ENCODE assay signal across 11 cellular contexts in the genomic region with DNA sequence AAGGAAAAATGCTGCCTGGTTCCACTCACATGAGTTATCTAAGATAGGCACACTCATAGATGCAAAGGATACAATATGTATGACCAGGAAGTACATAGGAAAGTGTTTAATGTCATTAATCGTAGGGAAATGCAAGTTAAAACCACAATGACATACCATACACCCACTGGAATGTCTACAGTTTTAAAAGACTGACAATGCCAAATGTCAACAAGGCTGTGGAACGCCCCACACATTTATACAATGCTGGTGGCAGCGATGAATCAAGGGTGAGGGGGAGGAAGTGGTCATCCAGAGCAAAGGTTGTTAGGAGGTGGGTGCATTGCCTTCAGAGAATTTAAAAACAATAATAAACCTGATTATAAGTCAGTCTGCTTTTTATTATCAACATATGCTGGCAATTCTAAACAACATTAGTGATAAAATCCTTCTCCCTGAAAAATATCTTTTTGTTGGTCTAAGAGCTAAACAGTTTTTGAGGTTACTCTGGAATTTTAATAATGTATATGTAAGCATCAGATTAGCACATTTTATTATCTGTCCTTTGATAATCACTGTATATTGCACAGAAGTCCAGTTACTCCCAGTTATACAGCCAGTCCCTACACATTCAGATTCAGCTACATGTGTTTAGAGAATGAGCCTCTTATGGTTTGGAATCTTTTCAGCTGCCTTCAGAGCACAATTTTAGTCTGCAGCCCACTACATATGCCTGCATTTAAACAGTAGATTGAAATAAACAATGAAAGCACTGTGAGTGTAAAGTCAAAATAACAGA.
DNase-seq lines count a peak whose midpoint lies in the region; ATAC-seq, FAIRE-seq and TF ChIP-seq lines count a peak whose summit lies in the region.
"Had no signal": no experiment of that assay in that cellular context is flagged by ENCODE, and none has a peak within 500 bp of the region (broad histone marks: within the 10 kb centered on the region; RNA-seq: fewer than 3 reads in every experiment).

No MANE protein-coding gene starts in this region.

- DNase-seq in BJ (ENCODE audit: low read depth) (peak; percentile 41), HT1080 (ENCODE audit: low read depth) (peak; percentile 95), astrocyte of the hippocampus (ENCODE audit: low read depth, low spot score) (peak; percentile 88), kidney glomerular epithelial cell (lab: John Stamatoyannopoulos, UW) (peak; percentile 43), GM12891 (ENCODE audit: insufficient read length, low spot score) (no peak), upper lobe of left lung (no peak)
- no peak for DNase-seq in effector memory CD4-positive, alpha-beta T cell
- DNase-seq: dorsolateral prefrontal cortex, testis had no signal

- H3K27me3 ChIP-seq in BJ (ENCODE audit: control insufficient read depth, insufficient read depth, low read length) (no peaks in the 10 kb centered on the region), upper lobe of left lung (no peaks in the 10 kb centered on the region)
- H3K27me3 ChIP-seq in effector memory CD4-positive, alpha-beta T cell (replicated peaks; ENCODE audit: control insufficient read depth, insufficient read depth, low read length, poor library complexity, severe bottlenecking) = no peaks in the 10 kb centered on the region
- H3K27me3 ChIP-seq: dorsolateral prefrontal cortex, testis had no signal

- H3K36me3 ChIP-seq in BJ (ENCODE audit: control insufficient read depth, insufficient read depth, low read length) = no peaks in the 10 kb centered on the region
- H3K36me3 ChIP-seq in upper lobe of left lung = no peaks in the 10 kb centered on the region
- H3K36me3 ChIP-seq in effector memory CD4-positive, alpha-beta T cell (ENCODE audit: control insufficient read depth, insufficient read depth, low read length) = no peaks in the 10 kb centered on the region

- WGBS in upper lobe of left lung, 2 donors = 39 to 54% methylated on average over 3 of the region's 3 CpGs

- no peak for FAIRE-seq in GM12891 (lab: Jason Lieb, UNC)

- H3K4me3 ChIP-seq in BJ (ENCODE audit: low read depth, low read length) (no peak overlapping the region), upper lobe of left lung (no peak overlapping the region)
- H3K4me3 ChIP-seq in effector memory CD4-positive, alpha-beta T cell (ENCODE audit: insufficient read depth, low read depth, low read length, poor library complexity, severe bottlenecking) = no peak overlapping the region
- H3K4me3 ChIP-seq: dorsolateral prefrontal cortex, testis had no signal

- CTCF ChIA-PET in BJ (lab: Yijun Ruan, JAX) = no interaction called here

- H3K4me1 ChIP-seq in upper lobe of left lung = no peaks in the 10 kb centered on the region
- no peaks in the 10 kb centered on the region for H3K4me1 ChIP-seq in effector memory CD4-positive, alpha-beta T cell (ENCODE audit: control insufficient read depth, insufficient read depth, low read length, poor library complexity, severe bottlenecking)

- H3K9me3 ChIP-seq in upper lobe of left lung = no peaks in the 10 kb centered on the region
- no peaks in the 10 kb centered on the region for H3K9me3 ChIP-seq in effector memory CD4-positive, alpha-beta T cell (ENCODE audit: control insufficient read depth, low read length)
- H3K9me3 ChIP-seq: Caco-2, testis had no signal

- no peak for TF ChIP-seq POLR2A in GM12891 (IDR thresholded peaks at IDR 0.05; ENCODE audit: low read depth, low read length)
- TF ChIP-seq POLR2A in upper lobe of left lung (IDR thresholded peaks at IDR 0.05) = no peak

- no peak for TF ChIP-seq EP300 in upper lobe of left lung (IDR thresholded peaks at IDR 0.05)

- no peak overlapping the region for H3K27ac ChIP-seq in upper lobe of left lung
- H3K27ac ChIP-seq in effector memory CD4-positive, alpha-beta T cell (ENCODE audit: insufficient read depth, low read length, poor library complexity, severe bottlenecking) = no peak overlapping the region
- H3K27ac ChIP-seq: dorsolateral prefrontal cortex had no signal

- POLR2A ChIA-PET in BJ (lab: Charles Lee) = no interaction called here

- ATAC-seq in upper lobe of left lung (ENCODE audit: low FRiP score in 2 of 2) (no peak), GM19328 (IDR thresholded peaks at IDR 0.05; ENCODE audit: unreplicated experiment) (no peak)

- no peak for TF ChIP-seq CTCF in BJ (IDR thresholded peaks at IDR 0.05; ENCODE audit: insufficient read depth, low read depth, low read length)
- TF ChIP-seq CTCF in upper lobe of left lung (IDR thresholded peaks at IDR 0.05) = no peak

TF ChIP-seq in GM12891, 5 proteins besides CTCF, POLR2A, EP300 and RAD21:
- TF ChIP-seq TAF1 (IDR thresholded peaks at IDR 0.05; ENCODE audit: low read depth, low read length) = no peak
- TF ChIP-seq POLR2AphosphoS5 (IDR thresholded peaks at IDR 0.05; ENCODE audit: low read depth, low read length) = no peak
- no peak for TF ChIP-seq PAX5 (IDR thresholded peaks at IDR 0.05; ENCODE audit: insufficient read depth, low read length, severe bottlenecking)
- no peak for TF ChIP-seq SPI1 (IDR thresholded peaks at IDR 0.05; ENCODE audit: low read depth, low read length)
- TF ChIP-seq POU2F2 (IDR thresholded peaks at IDR 0.05; ENCODE audit: low read depth, low read length) = no peak

Comparison
In these comparisons a context has a peak if more than half of its experiments do, and no peak if none do; other contexts are left out.
1. DNase-seq: peak in BJ (single experiment), HT1080 (single experiment), astrocyte of the hippocampus (single experiment) and kidney glomerular epithelial cell (single experiment); none in GM12891 (single experiment), upper lobe of left lung (0 of 2) and effector memory CD4-positive, alpha-beta T cell (0 of 3).